ENCODE assay signal across 1 cellular context in genomic region chr14:94030571-94030970, GRCh38.
TF ChIP-seq lines count a peak whose summit lies in the region.

No MANE protein-coding gene starts in this region.

TF ChIP-seq in K562, 482 proteins besides CTCF, POLR2A, EP300 and RAD21:
- TF ChIP-seq KLF16 (IDR thresholded peaks at IDR 0.05): no peak
- no peak for TF ChIP-seq KAT8 (IDR thresholded peaks at IDR 0.05; ENCODE audit: low read depth)
- no peak for TF ChIP-seq ZC3H11A (IDR thresholded peaks at IDR 0.05; ENCODE audit: low read depth, low read length)
- TF ChIP-seq EWSR1 (IDR thresholded peaks at IDR 0.05; ENCODE audit: borderline replicate concordance, low read depth, partially characterized antibody): no peak
- TF ChIP-seq SIN3A (IDR thresholded peaks at IDR 0.05; ENCODE audit: borderline replicate concordance in 2 of 2, control insufficient read depth in 1 of 2, low read depth in 2 of 2, low read length in 2 of 2): no peak
- peak; percentile 61 for TF ChIP-seq ATF3 (IDR thresholded peaks at IDR 0.05)
- no peak for TF ChIP-seq ATF3 (CRISPR knock-in tag; conservative IDR thresholded peaks at IDR 0.05)
- TF ChIP-seq ZNF695 (CRISPR knock-in tag; IDR thresholded peaks at IDR 0.05): no peak
- TF ChIP-seq MEF2A (IDR thresholded peaks at IDR 0.05; ENCODE audit: control insufficient read depth, low read depth, low read length): no peak
- peak; percentile 28; the same call in 1 of the 2 replicates for TF ChIP-seq ATF7 (IDR thresholded peaks at IDR 0.05)
- no peak for TF ChIP-seq SPI1 (IDR thresholded peaks at IDR 0.05; ENCODE audit: borderline replicate concordance, low read depth, low read length)
